In the genomic region with DNA sequence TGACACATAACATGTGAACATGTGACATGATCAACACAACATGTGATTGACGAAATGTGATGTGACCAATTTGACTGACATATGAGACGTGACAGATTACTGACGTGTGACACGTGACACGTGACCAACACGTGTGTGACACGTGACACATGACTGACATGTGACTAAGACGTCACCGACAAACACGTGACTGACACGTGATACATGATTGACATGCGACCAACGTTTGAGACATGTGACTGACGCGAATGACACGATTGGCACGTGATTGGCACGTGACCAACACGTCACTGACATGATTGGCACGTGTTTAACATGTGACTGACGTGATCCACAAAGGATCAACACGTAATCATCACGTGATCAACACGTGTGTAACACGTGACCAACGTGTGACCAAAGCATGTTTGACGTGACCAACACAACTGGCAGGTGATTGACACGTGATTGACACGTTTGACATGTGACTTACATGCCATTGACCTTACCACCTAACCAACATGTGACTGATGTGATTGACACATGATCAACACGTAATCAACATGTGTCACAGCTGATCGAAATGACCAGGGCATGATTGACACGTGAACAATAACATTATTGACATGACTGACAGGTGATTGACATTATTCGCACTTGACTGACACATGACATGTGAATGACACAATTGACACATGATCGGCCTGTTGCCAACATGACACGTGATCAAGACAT, we compare ENCODE assay signal across 1 cellular context.
TF ChIP-seq lines count a peak whose summit lies in the region.

No MANE protein-coding gene starts in this region.

TF ChIP-seq in K562, 482 proteins besides CTCF, POLR2A, EP300 and RAD21 (continued from another document and continues in another):
- TF ChIP-seq, protein P1, sequence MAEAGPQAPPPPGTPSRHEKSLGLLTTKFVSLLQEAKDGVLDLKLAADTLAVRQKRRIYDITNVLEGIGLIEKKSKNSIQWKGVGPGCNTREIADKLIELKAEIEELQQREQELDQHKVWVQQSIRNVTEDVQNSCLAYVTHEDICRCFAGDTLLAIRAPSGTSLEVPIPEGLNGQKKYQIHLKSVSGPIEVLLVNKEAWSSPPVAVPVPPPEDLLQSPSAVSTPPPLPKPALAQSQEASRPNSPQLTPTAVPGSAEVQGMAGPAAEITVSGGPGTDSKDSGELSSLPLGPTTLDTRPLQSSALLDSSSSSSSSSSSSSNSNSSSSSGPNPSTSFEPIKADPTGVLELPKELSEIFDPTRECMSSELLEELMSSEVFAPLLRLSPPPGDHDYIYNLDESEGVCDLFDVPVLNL (CRISPR knock-in tag; IDR thresholded peaks at IDR 0.05; ENCODE audit: low read depth): peak; percentile 80; the same call in 1 of the 2 replicates
- no peak for TF ChIP-seq ZNF695 (CRISPR knock-in tag; IDR thresholded peaks at IDR 0.05)
- TF ChIP-seq, protein P2, sequence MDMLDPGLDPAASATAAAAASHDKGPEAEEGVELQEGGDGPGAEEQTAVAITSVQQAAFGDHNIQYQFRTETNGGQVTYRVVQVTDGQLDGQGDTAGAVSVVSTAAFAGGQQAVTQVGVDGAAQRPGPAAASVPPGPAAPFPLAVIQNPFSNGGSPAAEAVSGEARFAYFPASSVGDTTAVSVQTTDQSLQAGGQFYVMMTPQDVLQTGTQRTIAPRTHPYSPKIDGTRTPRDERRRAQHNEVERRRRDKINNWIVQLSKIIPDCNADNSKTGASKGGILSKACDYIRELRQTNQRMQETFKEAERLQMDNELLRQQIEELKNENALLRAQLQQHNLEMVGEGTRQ (CRISPR knock-in tag; IDR thresholded peaks at IDR 0.05): 0 out of 2 replicates have a peak, but pooled peaks have one; percentile 2
- TF ChIP-seq RBM34 (IDR thresholded peaks at IDR 0.05; ENCODE audit: borderline replicate concordance, insufficient read depth, low read length): no peak
- peak; percentile 1 for TF ChIP-seq ZNF143 (CRISPR knock-in tag; IDR thresholded peaks at IDR 0.05)
- TF ChIP-seq GABPB2 (CRISPR knock-in tag; conservative IDR thresholded peaks at IDR 0.05): peak; percentile 74
- TF ChIP-seq PTTG1 (tag; IDR thresholded peaks at IDR 0.05; ENCODE audit: low read depth): no peak
- TF ChIP-seq ELF4 (CRISPR knock-in tag; IDR thresholded peaks at IDR 0.05): no peak
- no peak for TF ChIP-seq MYC (IDR thresholded peaks at IDR 0.05; ENCODE audit: low read depth, low read length)
- no peak for TF ChIP-seq MYC (CRISPR knock-in tag; IDR thresholded peaks at IDR 0.05; ENCODE audit: borderline replicate concordance, low read depth)
- TF ChIP-seq CBX8 (IDR thresholded peaks at IDR 0.05; ENCODE audit: borderline replicate concordance, extremely low read depth, low read depth, low read length, poor library complexity, severe bottlenecking): no peak
- TF ChIP-seq, protein P3, sequence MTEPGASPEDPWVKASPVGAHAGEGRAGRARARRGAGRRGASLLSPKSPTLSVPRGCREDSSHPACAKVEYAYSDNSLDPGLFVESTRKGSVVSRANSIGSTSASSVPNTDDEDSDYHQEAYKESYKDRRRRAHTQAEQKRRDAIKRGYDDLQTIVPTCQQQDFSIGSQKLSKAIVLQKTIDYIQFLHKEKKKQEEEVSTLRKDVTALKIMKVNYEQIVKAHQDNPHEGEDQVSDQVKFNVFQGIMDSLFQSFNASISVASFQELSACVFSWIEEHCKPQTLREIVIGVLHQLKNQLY (CRISPR knock-in tag; conservative IDR thresholded peaks at IDR 0.05): 0 out of 4 replicates have a peak, but pooled peaks of 1 of the 2 experiments have one; percentile 57
- no peak for TF ChIP-seq NRF1 (conservative IDR thresholded peaks at IDR 0.05 in 1 of 2, IDR thresholded peaks at IDR 0.05 in 1 of 2)
- TF ChIP-seq MTF1 (CRISPR knock-in tag; IDR thresholded peaks at IDR 0.05; ENCODE audit: borderline replicate concordance): peak; percentile 81
- TF ChIP-seq, protein P4, sequence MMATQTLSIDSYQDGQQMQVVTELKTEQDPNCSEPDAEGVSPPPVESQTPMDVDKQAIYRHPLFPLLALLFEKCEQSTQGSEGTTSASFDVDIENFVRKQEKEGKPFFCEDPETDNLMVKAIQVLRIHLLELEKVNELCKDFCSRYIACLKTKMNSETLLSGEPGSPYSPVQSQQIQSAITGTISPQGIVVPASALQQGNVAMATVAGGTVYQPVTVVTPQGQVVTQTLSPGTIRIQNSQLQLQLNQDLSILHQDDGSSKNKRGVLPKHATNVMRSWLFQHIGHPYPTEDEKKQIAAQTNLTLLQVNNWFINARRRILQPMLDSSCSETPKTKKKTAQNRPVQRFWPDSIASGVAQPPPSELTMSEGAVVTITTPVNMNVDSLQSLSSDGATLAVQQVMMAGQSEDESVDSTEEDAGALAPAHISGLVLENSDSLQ (IDR thresholded peaks at IDR 0.05): peak; percentile 72
- no peak for TF ChIP-seq STAT5B (CRISPR knock-in tag; IDR thresholded peaks at IDR 0.05)
- TF ChIP-seq FOSL1 (tag; conservative IDR thresholded peaks at IDR 0.05): no peak
- TF ChIP-seq, protein P5, sequence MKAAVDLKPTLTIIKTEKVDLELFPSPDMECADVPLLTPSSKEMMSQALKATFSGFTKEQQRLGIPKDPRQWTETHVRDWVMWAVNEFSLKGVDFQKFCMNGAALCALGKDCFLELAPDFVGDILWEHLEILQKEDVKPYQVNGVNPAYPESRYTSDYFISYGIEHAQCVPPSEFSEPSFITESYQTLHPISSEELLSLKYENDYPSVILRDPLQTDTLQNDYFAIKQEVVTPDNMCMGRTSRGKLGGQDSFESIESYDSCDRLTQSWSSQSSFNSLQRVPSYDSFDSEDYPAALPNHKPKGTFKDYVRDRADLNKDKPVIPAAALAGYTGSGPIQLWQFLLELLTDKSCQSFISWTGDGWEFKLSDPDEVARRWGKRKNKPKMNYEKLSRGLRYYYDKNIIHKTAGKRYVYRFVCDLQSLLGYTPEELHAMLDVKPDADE (conservative IDR thresholded peaks at IDR 0.05; ENCODE audit: control insufficient read depth, low read depth, low read length): no peak
- TF ChIP-seq, protein P6, sequence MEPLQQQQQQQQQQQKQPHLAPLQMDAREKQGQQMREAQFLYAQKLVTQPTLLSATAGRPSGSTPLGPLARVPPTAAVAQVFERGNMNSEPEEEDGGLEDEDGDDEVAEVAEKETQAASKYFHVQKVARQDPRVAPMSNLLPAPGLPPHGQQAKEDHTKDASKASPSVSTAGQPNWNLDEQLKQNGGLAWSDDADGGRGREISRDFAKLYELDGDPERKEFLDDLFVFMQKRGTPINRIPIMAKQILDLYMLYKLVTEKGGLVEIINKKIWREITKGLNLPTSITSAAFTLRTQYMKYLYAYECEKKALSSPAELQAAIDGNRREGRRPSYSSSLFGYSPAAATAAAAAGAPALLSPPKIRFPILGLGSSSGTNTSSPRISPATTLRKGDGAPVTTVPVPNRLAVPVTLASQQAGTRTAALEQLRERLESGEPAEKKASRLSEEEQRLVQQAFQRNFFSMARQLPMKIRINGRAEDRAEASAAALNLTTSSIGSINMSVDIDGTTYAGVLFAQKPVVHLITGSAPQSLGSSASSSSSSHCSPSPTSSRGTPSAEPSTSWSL (CRISPR knock-in tag; IDR thresholded peaks at IDR 0.05; ENCODE audit: borderline replicate concordance): 0 out of 2 replicates have a peak, but pooled peaks have one; percentile 70
- no peak for TF ChIP-seq ZNF253 (CRISPR knock-in tag; conservative IDR thresholded peaks at IDR 0.05)
- no peak for TF ChIP-seq KHSRP (IDR thresholded peaks at IDR 0.05)
- no peak for TF ChIP-seq MCM7 (IDR thresholded peaks at IDR 0.05)
- TF ChIP-seq NFIX (CRISPR knock-in tag; IDR thresholded peaks at IDR 0.05; ENCODE audit: low read depth): peak; percentile 45; the same call in 1 of the 2 replicates
- TF ChIP-seq ARHGAP35 (IDR thresholded peaks at IDR 0.05; ENCODE audit: partially characterized antibody): peak; percentile 13
- TF ChIP-seq JUNB (CRISPR knock-in tag; conservative IDR thresholded peaks at IDR 0.05): no peak
- peak; percentile 23 to 28; a peak in 2 of 3 replicates for TF ChIP-seq CBX3 (IDR thresholded peaks at IDR 0.05; ENCODE audit: borderline replicate concordance in 1 of 2, low read length in 2 of 2)
- TF ChIP-seq, protein P7, sequence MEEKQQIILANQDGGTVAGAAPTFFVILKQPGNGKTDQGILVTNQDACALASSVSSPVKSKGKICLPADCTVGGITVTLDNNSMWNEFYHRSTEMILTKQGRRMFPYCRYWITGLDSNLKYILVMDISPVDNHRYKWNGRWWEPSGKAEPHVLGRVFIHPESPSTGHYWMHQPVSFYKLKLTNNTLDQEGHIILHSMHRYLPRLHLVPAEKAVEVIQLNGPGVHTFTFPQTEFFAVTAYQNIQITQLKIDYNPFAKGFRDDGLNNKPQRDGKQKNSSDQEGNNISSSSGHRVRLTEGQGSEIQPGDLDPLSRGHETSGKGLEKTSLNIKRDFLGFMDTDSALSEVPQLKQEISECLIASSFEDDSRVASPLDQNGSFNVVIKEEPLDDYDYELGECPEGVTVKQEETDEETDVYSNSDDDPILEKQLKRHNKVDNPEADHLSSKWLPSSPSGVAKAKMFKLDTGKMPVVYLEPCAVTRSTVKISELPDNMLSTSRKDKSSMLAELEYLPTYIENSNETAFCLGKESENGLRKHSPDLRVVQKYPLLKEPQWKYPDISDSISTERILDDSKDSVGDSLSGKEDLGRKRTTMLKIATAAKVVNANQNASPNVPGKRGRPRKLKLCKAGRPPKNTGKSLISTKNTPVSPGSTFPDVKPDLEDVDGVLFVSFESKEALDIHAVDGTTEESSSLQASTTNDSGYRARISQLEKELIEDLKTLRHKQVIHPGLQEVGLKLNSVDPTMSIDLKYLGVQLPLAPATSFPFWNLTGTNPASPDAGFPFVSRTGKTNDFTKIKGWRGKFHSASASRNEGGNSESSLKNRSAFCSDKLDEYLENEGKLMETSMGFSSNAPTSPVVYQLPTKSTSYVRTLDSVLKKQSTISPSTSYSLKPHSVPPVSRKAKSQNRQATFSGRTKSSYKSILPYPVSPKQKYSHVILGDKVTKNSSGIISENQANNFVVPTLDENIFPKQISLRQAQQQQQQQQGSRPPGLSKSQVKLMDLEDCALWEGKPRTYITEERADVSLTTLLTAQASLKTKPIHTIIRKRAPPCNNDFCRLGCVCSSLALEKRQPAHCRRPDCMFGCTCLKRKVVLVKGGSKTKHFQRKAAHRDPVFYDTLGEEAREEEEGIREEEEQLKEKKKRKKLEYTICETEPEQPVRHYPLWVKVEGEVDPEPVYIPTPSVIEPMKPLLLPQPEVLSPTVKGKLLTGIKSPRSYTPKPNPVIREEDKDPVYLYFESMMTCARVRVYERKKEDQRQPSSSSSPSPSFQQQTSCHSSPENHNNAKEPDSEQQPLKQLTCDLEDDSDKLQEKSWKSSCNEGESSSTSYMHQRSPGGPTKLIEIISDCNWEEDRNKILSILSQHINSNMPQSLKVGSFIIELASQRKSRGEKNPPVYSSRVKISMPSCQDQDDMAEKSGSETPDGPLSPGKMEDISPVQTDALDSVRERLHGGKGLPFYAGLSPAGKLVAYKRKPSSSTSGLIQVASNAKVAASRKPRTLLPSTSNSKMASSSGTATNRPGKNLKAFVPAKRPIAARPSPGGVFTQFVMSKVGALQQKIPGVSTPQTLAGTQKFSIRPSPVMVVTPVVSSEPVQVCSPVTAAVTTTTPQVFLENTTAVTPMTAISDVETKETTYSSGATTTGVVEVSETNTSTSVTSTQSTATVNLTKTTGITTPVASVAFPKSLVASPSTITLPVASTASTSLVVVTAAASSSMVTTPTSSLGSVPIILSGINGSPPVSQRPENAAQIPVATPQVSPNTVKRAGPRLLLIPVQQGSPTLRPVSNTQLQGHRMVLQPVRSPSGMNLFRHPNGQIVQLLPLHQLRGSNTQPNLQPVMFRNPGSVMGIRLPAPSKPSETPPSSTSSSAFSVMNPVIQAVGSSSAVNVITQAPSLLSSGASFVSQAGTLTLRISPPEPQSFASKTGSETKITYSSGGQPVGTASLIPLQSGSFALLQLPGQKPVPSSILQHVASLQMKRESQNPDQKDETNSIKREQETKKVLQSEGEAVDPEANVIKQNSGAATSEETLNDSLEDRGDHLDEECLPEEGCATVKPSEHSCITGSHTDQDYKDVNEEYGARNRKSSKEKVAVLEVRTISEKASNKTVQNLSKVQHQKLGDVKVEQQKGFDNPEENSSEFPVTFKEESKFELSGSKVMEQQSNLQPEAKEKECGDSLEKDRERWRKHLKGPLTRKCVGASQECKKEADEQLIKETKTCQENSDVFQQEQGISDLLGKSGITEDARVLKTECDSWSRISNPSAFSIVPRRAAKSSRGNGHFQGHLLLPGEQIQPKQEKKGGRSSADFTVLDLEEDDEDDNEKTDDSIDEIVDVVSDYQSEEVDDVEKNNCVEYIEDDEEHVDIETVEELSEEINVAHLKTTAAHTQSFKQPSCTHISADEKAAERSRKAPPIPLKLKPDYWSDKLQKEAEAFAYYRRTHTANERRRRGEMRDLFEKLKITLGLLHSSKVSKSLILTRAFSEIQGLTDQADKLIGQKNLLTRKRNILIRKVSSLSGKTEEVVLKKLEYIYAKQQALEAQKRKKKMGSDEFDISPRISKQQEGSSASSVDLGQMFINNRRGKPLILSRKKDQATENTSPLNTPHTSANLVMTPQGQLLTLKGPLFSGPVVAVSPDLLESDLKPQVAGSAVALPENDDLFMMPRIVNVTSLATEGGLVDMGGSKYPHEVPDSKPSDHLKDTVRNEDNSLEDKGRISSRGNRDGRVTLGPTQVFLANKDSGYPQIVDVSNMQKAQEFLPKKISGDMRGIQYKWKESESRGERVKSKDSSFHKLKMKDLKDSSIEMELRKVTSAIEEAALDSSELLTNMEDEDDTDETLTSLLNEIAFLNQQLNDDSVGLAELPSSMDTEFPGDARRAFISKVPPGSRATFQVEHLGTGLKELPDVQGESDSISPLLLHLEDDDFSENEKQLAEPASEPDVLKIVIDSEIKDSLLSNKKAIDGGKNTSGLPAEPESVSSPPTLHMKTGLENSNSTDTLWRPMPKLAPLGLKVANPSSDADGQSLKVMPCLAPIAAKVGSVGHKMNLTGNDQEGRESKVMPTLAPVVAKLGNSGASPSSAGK (IDR thresholded peaks at IDR 0.05): no peak
- no peak for TF ChIP-seq ZFP1 (CRISPR knock-in tag; IDR thresholded peaks at IDR 0.05)
- TF ChIP-seq CBX1 (IDR thresholded peaks at IDR 0.05; ENCODE audit: low read depth): peak; percentile 76; the same call in 1 of the 2 replicates
- peak; percentile 66; the same call in 1 of the 2 replicates for TF ChIP-seq ZNF707 (CRISPR knock-in tag; conservative IDR thresholded peaks at IDR 0.05)
- no peak for TF ChIP-seq SMAD1 (IDR thresholded peaks at IDR 0.05; ENCODE audit: low read depth, low read length, partially characterized antibody)
- 0 out of 2 replicates have a peak, but pooled peaks have one; percentile 8 for TF ChIP-seq ZNF717 (CRISPR knock-in tag; IDR thresholded peaks at IDR 0.05)
- TF ChIP-seq MTA2 (IDR thresholded peaks at IDR 0.05; ENCODE audit: low read depth): no peak
- TF ChIP-seq ZNF785 (CRISPR knock-in tag; IDR thresholded peaks at IDR 0.05): no peak
- TF ChIP-seq, protein P8, sequence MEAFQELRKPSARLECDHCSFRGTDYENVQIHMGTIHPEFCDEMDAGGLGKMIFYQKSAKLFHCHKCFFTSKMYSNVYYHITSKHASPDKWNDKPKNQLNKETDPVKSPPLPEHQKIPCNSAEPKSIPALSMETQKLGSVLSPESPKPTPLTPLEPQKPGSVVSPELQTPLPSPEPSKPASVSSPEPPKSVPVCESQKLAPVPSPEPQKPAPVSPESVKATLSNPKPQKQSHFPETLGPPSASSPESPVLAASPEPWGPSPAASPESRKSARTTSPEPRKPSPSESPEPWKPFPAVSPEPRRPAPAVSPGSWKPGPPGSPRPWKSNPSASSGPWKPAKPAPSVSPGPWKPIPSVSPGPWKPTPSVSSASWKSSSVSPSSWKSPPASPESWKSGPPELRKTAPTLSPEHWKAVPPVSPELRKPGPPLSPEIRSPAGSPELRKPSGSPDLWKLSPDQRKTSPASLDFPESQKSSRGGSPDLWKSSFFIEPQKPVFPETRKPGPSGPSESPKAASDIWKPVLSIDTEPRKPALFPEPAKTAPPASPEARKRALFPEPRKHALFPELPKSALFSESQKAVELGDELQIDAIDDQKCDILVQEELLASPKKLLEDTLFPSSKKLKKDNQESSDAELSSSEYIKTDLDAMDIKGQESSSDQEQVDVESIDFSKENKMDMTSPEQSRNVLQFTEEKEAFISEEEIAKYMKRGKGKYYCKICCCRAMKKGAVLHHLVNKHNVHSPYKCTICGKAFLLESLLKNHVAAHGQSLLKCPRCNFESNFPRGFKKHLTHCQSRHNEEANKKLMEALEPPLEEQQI (IDR thresholded peaks at IDR 0.05): no peak; the same call in none of the 2 replicates
- TF ChIP-seq ADNP (tag; IDR thresholded peaks at IDR 0.05): peak; percentile 40; the same call in 1 of the 2 replicates
